In the genomic region with DNA sequence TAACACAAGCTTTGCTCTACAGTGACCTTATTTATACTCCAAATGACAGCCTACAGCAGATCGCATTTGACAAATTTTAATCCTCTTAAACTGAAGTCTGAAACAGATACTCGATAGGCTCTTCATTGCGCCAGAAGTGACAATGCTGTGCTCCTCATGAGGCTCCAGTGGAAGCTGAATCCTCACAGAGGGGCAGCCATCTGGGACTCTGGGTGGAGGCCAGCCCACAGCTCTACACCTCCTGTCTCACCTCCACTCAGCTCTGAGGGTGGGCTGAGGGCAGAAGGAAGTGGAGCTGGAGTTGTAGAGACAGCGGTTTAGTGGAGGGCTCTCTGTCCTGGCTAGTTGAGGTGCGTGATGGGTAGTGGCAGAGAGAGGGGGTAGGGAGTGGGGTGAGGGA, we compare ENCODE assay signal across 20 cellular contexts.
DNase-seq lines count a peak whose midpoint lies in the region; ATAC-seq, FAIRE-seq and TF ChIP-seq lines count a peak whose summit lies in the region.
"Had no signal": no experiment of that assay in that cellular context is flagged by ENCODE, and none has a peak within 500 bp of the region (broad histone marks: within the 10 kb centered on the region; RNA-seq: fewer than 3 reads in every experiment).

No MANE protein-coding gene starts in this region.

- CTCF ChIA-PET in PC-9 (lab: Charles Lee), result no interaction called here

- TF ChIP-seq CTCF in PC-9 (conservative IDR thresholded peaks at IDR 0.05) (no peak), keratinocyte (optimal IDR thresholded peaks at IDR 0.05 in 1 of 3, IDR thresholded peaks at IDR 0.05 in 1 of 3, conservative IDR thresholded peaks at IDR 0.05 in 1 of 3; ENCODE audit: extremely low read depth in 1 of 3, insufficient read depth in 2 of 3, low read length in 3 of 3) (no peak), upper lobe of right lung (IDR thresholded peaks at IDR 0.05) (no peak), tibial nerve (IDR thresholded peaks at IDR 0.05) (no peak)

- H3K4me3 ChIP-seq in PC-9 (no peak overlapping the region), keratinocyte (ENCODE audit: control insufficient read depth in 2 of 3, extremely low read depth in 1 of 3, insufficient read depth in 2 of 3, low read depth in 1 of 3, low read length in 3 of 3) (no peak overlapping the region), upper lobe of right lung (no peak overlapping the region), tibial nerve (no peak overlapping the region)
- H3K4me3 ChIP-seq: upper lobe of left lung had no signal

- 0 out of 2 replicates have a peak overlapping the region, but pooled peaks have one; percentile 3 for H3K4me2 ChIP-seq in PC-9
- peak overlapping the region; percentile 46 for H3K4me2 ChIP-seq in keratinocyte (ENCODE audit: control insufficient read depth, extremely low read depth, insufficient read depth, low read depth, low read length)

- intact Hi-C loops in PC-9 (cut with micrococcal nuclease; ENCODE audit: unreplicated experiment) (no loop called here), upper lobe of right lung (cut with DNase I) (no loop called here)

- H4K20me1 ChIP-seq in PC-9 (ENCODE audit: insufficient read depth) (no peaks in the 10 kb centered on the region), keratinocyte (ENCODE audit: control insufficient read depth, extremely low read depth, insufficient read depth, low read length) (no peaks in the 10 kb centered on the region)

- H2AFZ ChIP-seq in PC-9 (no peak overlapping the region), keratinocyte (ENCODE audit: control insufficient read depth, low read length) (no peak overlapping the region)

- POLR2A ChIA-PET in PC-9 (lab: Charles Lee; ENCODE audit: unreplicated experiment), result interaction anchor here (0.6 kb wide), 1 partner anchor 62 kb away, joined by 6 read pairs; no protein-coding TSS in a partner anchor

- TF ChIP-seq EP300 in tibial nerve (IDR thresholded peaks at IDR 0.05), result no peak

- H3K9me1 ChIP-seq in keratinocyte (ENCODE audit: control insufficient read depth, extremely low read depth, insufficient read depth, low read length), result no peaks in the 10 kb centered on the region

- no peak overlapping the region for H3K9ac ChIP-seq in keratinocyte (ENCODE audit: control insufficient read depth, extremely low read depth, insufficient read depth, low read length)

- TF ChIP-seq POLR2A in tibial nerve (IDR thresholded peaks at IDR 0.05), result no peak

- no peak for FAIRE-seq in keratinocyte (lab: Jason Lieb, UNC)
- FAIRE-seq: A204.1 had no signal

- dilution Hi-C loops in keratinocyte (cut with MboI; ENCODE audit: extremely low pct_ligation_motif_present, low sequenced_read_pairs), result no loop called here

- H3K79me2 ChIP-seq in PC-9 (ENCODE audit: low read depth) (no peaks in the 10 kb centered on the region), keratinocyte (ENCODE audit: control insufficient read depth, insufficient read depth, low read length) (no peaks in the 10 kb centered on the region)

- no TSS peak for BruUV-seq in PC-9 (replicated peaks; lab: Mats Ljungman, UMichigan)

- H3K4me1 ChIP-seq in PC-9 (replicated peaks; ENCODE audit: insufficient read depth), result peaks cover 46% of the 10 kb centered on the region
- H3K4me1 ChIP-seq in keratinocyte (ENCODE audit: control insufficient read depth, extremely low read depth, insufficient read depth, low read length), result peaks cover 28% of the 10 kb centered on the region
- H3K4me1 ChIP-seq in upper lobe of right lung, result no peaks in the 10 kb centered on the region
- H3K4me1 ChIP-seq in tibial nerve, result peaks cover 0 to 21% (median 6%) of the 10 kb centered on the region in 4 donors

- WGBS in tibial nerve, 2 donors, result 88 to 95% methylated on average over 5 of the region's 5 CpGs

- H3K36me3 ChIP-seq in PC-9 (ENCODE audit: low read depth) (no peaks in the 10 kb centered on the region), keratinocyte (ENCODE audit: control insufficient read depth in 2 of 2, extremely low read depth in 1 of 2, insufficient read depth in 2 of 2, low read length in 2 of 2) (no peaks in the 10 kb centered on the region), upper lobe of right lung (no peaks in the 10 kb centered on the region), tibial nerve (no peaks in the 10 kb centered on the region)
- H3K36me3 ChIP-seq: BE2C, upper lobe of left lung had no signal

- H3K27me3 ChIP-seq in PC-9 (ENCODE audit: insufficient read depth, low read depth) (no peaks in the 10 kb centered on the region), keratinocyte (ENCODE audit: control insufficient read depth, extremely low read depth, insufficient read depth, low read length) (no peaks in the 10 kb centered on the region), upper lobe of right lung (no peaks in the 10 kb centered on the region), tibial nerve (no peaks in the 10 kb centered on the region)
- H3K27me3 ChIP-seq: BE2C, upper lobe of left lung had no signal

- H3K27ac ChIP-seq in PC-9 (no peak overlapping the region), keratinocyte (ENCODE audit: control insufficient read depth, insufficient read depth, low read length) (no peak overlapping the region), upper lobe of right lung (no peak overlapping the region), tibial nerve (no peak overlapping the region)
- H3K27ac ChIP-seq: HL-60, upper lobe of left lung had no signal

- H3F3A ChIP-seq in PC-9 (ENCODE audit: insufficient read depth, low read depth), result peaks cover 4% of the 10 kb centered on the region; the same call in 1 of the 2 replicates

- no peaks in the 10 kb centered on the region for H3K9me2 ChIP-seq in PC-9 (ENCODE audit: insufficient read depth)

- DNase-seq in NCI-H2227 (lab: John Stamatoyannopoulos, UW; ENCODE audit: unreplicated experiment) (peak; percentile 3), NCI-H2227 treated with DMSO at 0.1 percent for 48 hours (lab: John Stamatoyannopoulos, UW) (no peak), PC-9 (no peak), keratinocyte (ENCODE audit: low read depth, low spot score) (no peak), upper lobe of right lung (no peak), tibial nerve (ENCODE audit: low spot score in 2 of 2) (no peak), activated gamma-delta T cell (lab: John Stamatoyannopoulos, UW) (no peak), T-helper 1 cell (no peak)
- DNase-seq: activated CD4-positive, alpha-beta T cell treated with anti-CD3 and anti-CD28 coated beads for 1 hour; activated CD8-positive, alpha-beta memory T cell treated with anti-CD3 and anti-CD28 coated beads for 24 hours; activated naive CD4-positive, alpha-beta T cell treated with anti-CD3 and anti-CD28 coated beads, Interleukin-2, amount 10 ng/mL, durations not matched to agents 7 days and 5 days; activated T-cell treated with anti-CD3 and anti-CD28 coated beads, Interleukin-2, amount 50 U/mL, for 48 hours; effector memory CD4-positive, alpha-beta T cell; left cardiac atrium; nephron progenitor cell had no signal

- peak; percentile 12 for ATAC-seq in upper lobe of right lung
- ATAC-seq: HCT116 had no signal

- no peaks in the 10 kb centered on the region for H3K9me3 ChIP-seq in PC-9 (ENCODE audit: insufficient read depth, low read depth)
- H3K9me3 ChIP-seq in keratinocyte (ENCODE audit: control insufficient read depth, low read depth, low read length), result no peaks in the 10 kb centered on the region
- no peaks in the 10 kb centered on the region for H3K9me3 ChIP-seq in upper lobe of right lung
- H3K9me3 ChIP-seq in tibial nerve, result no peaks in the 10 kb centered on the region
- H3K9me3 ChIP-seq: BE2C, upper lobe of left lung had no signal
